Comparison of ENCODE assay signal across 8 cellular contexts in the genomic region with DNA sequence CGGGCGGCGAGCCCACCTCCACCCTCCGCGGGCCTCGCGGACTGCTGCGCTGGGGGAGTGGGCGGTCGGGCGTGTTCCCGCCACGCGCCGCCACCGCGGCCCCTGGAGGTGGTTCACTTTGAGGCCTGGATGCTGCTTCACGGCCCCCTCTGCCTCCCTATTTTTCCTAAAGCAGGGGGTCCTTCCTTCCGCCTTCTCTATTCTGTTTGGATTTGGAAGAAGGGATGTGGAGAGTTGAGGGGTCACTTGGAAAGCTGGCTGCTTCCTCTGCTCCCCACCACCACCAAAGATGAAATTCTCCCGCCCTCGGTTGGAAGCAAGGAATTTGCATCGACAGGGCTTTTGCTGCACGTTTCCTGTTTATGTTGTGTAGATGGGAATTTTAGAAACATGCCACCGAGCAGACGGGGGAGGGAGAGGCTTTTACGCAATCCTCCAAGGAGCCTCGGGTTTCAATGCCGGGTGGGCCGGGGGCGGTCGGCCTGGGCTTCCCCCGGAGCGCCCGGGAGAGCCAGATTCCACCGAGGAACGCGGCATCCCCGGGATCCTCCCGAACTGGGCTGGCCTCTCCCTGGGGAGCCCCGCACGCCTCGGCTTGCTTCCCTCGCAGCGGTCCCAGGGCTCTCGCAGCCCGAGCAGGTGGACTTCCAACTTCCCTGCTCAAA. TPM values are rescaled to one million over a fixed set of nuclear protein-coding genes. Genes with fewer than 3 reads are reported as not detected.
A peak's percentile ranks its signal among the peaks of the same experiment; 100 is the strongest.
DNase-seq lines count a peak whose midpoint lies in the region; ATAC-seq, FAIRE-seq and TF ChIP-seq lines count a peak whose summit lies in the region.

No MANE protein-coding gene starts in this region.

- in situ Hi-C loops in GM12878 (cut with MboI): loop anchor here (10.0 kb wide), 1 partner anchor 530 kb away; no protein-coding TSS in a partner anchor

- peaks cover 10% of the 10 kb centered on the region; the same call in 1 of the 2 replicates for H3K79me2 ChIP-seq in Loucy (ENCODE audit: insufficient read depth, low read length)
- no peaks in the 10 kb centered on the region for H3K79me2 ChIP-seq in GM12878 (ENCODE audit: control insufficient read depth, insufficient read depth, low read length)

- ATAC-seq in GM12878 (no peak), sciatic nerve (peak; percentile 73), GM19023 (IDR thresholded peaks at IDR 0.05; ENCODE audit: unreplicated experiment) (no peak)
- no peak for ATAC-seq in activated CD4-positive, CD25-positive, alpha-beta regulatory T cell treated with anti-CD3 and anti-CD28 coated beads, Interleukin-2, amount 50 U/mL, for 24 hours

- 0 out of 2 replicates have a peak, but pooled peaks cover 3% of the 10 kb centered on the region for H3F3A ChIP-seq in Loucy (ENCODE audit: low read depth)

- no peak overlapping the region for H3K27ac ChIP-seq in GM12878 (ENCODE audit: control insufficient read depth, insufficient read depth)

- intact Hi-C loops in GM12878 (cut with micrococcal nuclease; ENCODE audit: unreplicated experiment) (no loop called here), sciatic nerve (cut with DNase I) (no loop called here)

- TF ChIP-seq POLR2A in GM12878 (IDR thresholded peaks at IDR 0.05; ENCODE audit: low read depth, low read length): no peak

- no peak for TF ChIP-seq RAD21 in GM12878 (IDR thresholded peaks at IDR 0.05; ENCODE audit: insufficient read depth, low read depth, low read length)

- WGBS in GM12878 (ENCODE audit: insufficient coverage, insufficient replicate concordance, low lambda C conversion rate, missing lambda C conversion rate): 5% methylated on average over 39 of the region's 46 CpGs

- peaks cover 37% of the 10 kb centered on the region for H3K27me3 ChIP-seq in Loucy (ENCODE audit: insufficient read depth, low read length, poor library complexity, severe bottlenecking)
- peaks cover 8 to 27% of the 10 kb centered on the region in 2 experiments for H3K27me3 ChIP-seq in GM12878 (replicated peaks in 1 of 2; ENCODE audit: control insufficient read depth in 2 of 2, insufficient read depth in 2 of 2, low read length in 1 of 2)

- TF ChIP-seq EP300 in GM12878 (IDR thresholded peaks at IDR 0.05; ENCODE audit: borderline replicate concordance in 1 of 2, control insufficient read depth in 1 of 2, low read depth in 2 of 2, low read length in 2 of 2): no peak

- H3K9ac ChIP-seq in Loucy (ENCODE audit: low read depth, low read length, poor library complexity, severe bottlenecking) (peak overlapping the region; percentile 73), GM12878 (ENCODE audit: control insufficient read depth, insufficient read depth, low read length) (no peak overlapping the region)

- POLR2A ChIA-PET in GM12878 (lab: Charles Lee): no interaction called here

- peak overlapping the region; percentile 84 for H3K4me3 ChIP-seq in Loucy (ENCODE audit: low read length, poor library complexity, severe bottlenecking)
- peak overlapping the region; percentile 73 for H3K4me3 ChIP-seq in GM12878
- peak overlapping the region; percentile 75 for H3K4me3 ChIP-seq in iPS-11a (ENCODE audit: low read depth, low read length)

- no peak for FAIRE-seq in GM12878 (lab: Jason Lieb, UNC)

- no peaks in the 10 kb centered on the region for H3K9me2 ChIP-seq in Loucy (replicated peaks; ENCODE audit: low read depth, low read length)

- H2AFZ ChIP-seq in Loucy (ENCODE audit: low read length): peak overlapping the region; percentile 99
- H2AFZ ChIP-seq in GM12878 (ENCODE audit: control insufficient read depth, low read depth, low read length): no peak overlapping the region

- H3K36me3 ChIP-seq in Loucy (ENCODE audit: insufficient read depth, low read length) (no peaks in the 10 kb centered on the region), GM12878 (ENCODE audit: control insufficient read depth in 2 of 2, insufficient read depth in 2 of 2, low read length in 1 of 2) (no peaks in the 10 kb centered on the region)

- no TSS peak for BruUV-seq in GM12878 (replicated peaks; lab: Mats Ljungman, UMichigan)

- H3K9me3 ChIP-seq in Loucy (ENCODE audit: insufficient read depth, low read depth, low read length): no peaks in the 10 kb centered on the region
- no peaks in the 10 kb centered on the region for H3K9me3 ChIP-seq in GM12878 (replicated peaks; ENCODE audit: control insufficient read depth, insufficient read depth, low read length)

- SMC1A ChIA-PET in GM12878 (lab: Charles Lee; ENCODE audit: uncharacterized antibody, unreplicated experiment): no interaction called here

- H4K20me1 ChIP-seq in Loucy (ENCODE audit: insufficient read depth, low read length, poor library complexity, severe bottlenecking) (no peaks in the 10 kb centered on the region), GM12878 (ENCODE audit: control insufficient read depth, insufficient read depth) (no peaks in the 10 kb centered on the region)

- DNase-seq in Daoy (ENCODE audit: low read depth): peak; percentile 25
- DNase-seq in GM12878 (ENCODE audit: low read depth, low spot score): no peak
- peak; percentile 78 for DNase-seq in sciatic nerve (ENCODE audit: low spot score)
- DNase-seq in stimulated activated CD4-positive, alpha-beta T cell treated with anti-CD3 and anti-CD28 coated beads, Interleukin-2, amount 100 ng/mL, for 48 hours: no peak

- RAD21 ChIA-PET in GM12878 (lab: Charles Lee; ENCODE audit: unreplicated experiment): no interaction called here

- TF ChIP-seq CTCF in Loucy (conservative IDR thresholded peaks at IDR 0.05; ENCODE audit: low read length) (no peak), GM12878 (IDR thresholded peaks at IDR 0.05 in 2 of 3, conservative IDR thresholded peaks at IDR 0.05 in 1 of 3; ENCODE audit: control insufficient read depth in 2 of 3, extremely low read depth in 1 of 3, insufficient read depth in 1 of 3, low read depth in 3 of 3, low read length in 3 of 3) (no peak)

- H3K4me2 ChIP-seq in Loucy (ENCODE audit: low read depth, low read length, poor library complexity, severe bottlenecking): peak overlapping the region; percentile 87
- H3K4me2 ChIP-seq in GM12878 (ENCODE audit: control insufficient read depth, insufficient read depth): peak overlapping the region; percentile 64

- peaks cover 41% of the 10 kb centered on the region for H3K4me1 ChIP-seq in Loucy (ENCODE audit: insufficient read depth, low read length, poor library complexity, severe bottlenecking)
- peaks cover 18% of the 10 kb centered on the region for H3K4me1 ChIP-seq in GM12878 (ENCODE audit: control insufficient read depth, insufficient read depth, low read length)

- CTCF ChIA-PET in GM12878 (lab: Yijun Ruan, JAX): interaction anchor here (1.3 to 1.7 kb wide), 3 partner anchors 10 to 321 kb away, joined by 5 to 6 read pairs (median 5); partner anchors contain the start of gene ADM

TF ChIP-seq in GM12878, 131 proteins besides CTCF, POLR2A, EP300 and RAD21 (continues in another document):
- TF ChIP-seq MTA3 (IDR thresholded peaks at IDR 0.05; ENCODE audit: borderline replicate concordance, low read length) (no peak), ZNF622 (IDR thresholded peaks at IDR 0.05) (no peak), CREM (IDR thresholded peaks at IDR 0.05; ENCODE audit: low read depth) (no peak), EZH2 (IDR thresholded peaks at IDR 0.05; ENCODE audit: borderline replicate concordance, control insufficient read depth, low read depth, low read length) (no peak)

RNA-seq across cellular contexts. Expression of gene SBF2, which starts 0.4 kb away (rescaled TPM):
- total RNA-seq in Daoy (2014; rRNA removed; shearing (Covaris generic)): 19.4 and 23.4 TPM in 2 replicates
- 21.9 and 24.8 TPM in 2 replicates for total RNA-seq in GM12878 (2013; cell fraction: nucleolus; rRNA removed)
- total RNA-seq in GM12878 (2014; rRNA removed) (0.65 and 1.6 TPM in 2 replicates), GM12878 (2014; rRNA removed; fragmentation: Illumina TruSeq; extraction: Trizol) (0.92 and 1.1 TPM in 2 replicates), GM12878 (2021) (0.62 and 0.96 TPM in 2 replicates), sciatic nerve (141 TPM)
- 1.8 TPM for polyA plus RNA-seq in GM12878 (2011; ENCODE audit: low read depth)
- polyA plus RNA-seq in GM12878 (2011; rRNA removed) (1.7 and 2.3 TPM in 2 replicates), GM12878 (2014; fragmentation: Illumina TruSeq; extraction: Trizol) (0.35 and 1.3 TPM in 2 replicates), GM12878 (2014; fragmentation: Nextera tagmentation; extraction: Ambion mirVana) (under 1 TPM; 0.24 to 0.26 TPM), GM12878 (2014; rRNA removed) (0.38 and 1.1 TPM in 2 replicates), GM12878 (2016; fragmentation: Nextera tagmentation; extraction: Ambion mirVana) (1 to 10 TPM; 2.1 to 2.2 TPM)
- polyA plus RNA-seq in GM12878 (2011; cell fraction: cytosol; rRNA removed): 0.88 and 1.1 TPM in 2 replicates
- 2.2 and 2.4 TPM in 2 replicates for polyA plus RNA-seq in GM12878 (2011; cell fraction: nucleus; rRNA removed)
- polyA plus RNA-seq in GM12878 (2012): 1.3 and 2.3 TPM in 2 replicates
- 5.1 and 5.2 TPM in 2 replicates for polyA minus RNA-seq in GM12878 (2011; rRNA and poly(A)+ RNA removed)
- polyA minus RNA-seq in GM12878 (2011; cell fraction: cytosol; rRNA and poly(A)+ RNA removed): 2.0 and 3.2 TPM in 2 replicates
- 3.7 and 5.0 TPM in 2 replicates for polyA minus RNA-seq in GM12878 (2011; cell fraction: nucleus; rRNA and poly(A)+ RNA removed)

RNA-seq across cellular contexts. Expression of gene ADM, which starts 10.5 kb away (rescaled TPM):
- total RNA-seq in Daoy (2014; rRNA removed; shearing (Covaris generic)): 16.3 and 26.2 TPM in 2 replicates
- 9.9 and 12.6 TPM in 2 replicates for total RNA-seq in GM12878 (2013; cell fraction: nucleolus; rRNA removed)
- total RNA-seq in GM12878 (2014; rRNA removed) (not detected in 2 replicates), GM12878 (2014; rRNA removed; fragmentation: Illumina TruSeq; extraction: Trizol) (not detected in 2 replicates), GM12878 (2021) (0.21 TPM in 1 of 2 replicates, not detected in the other), sciatic nerve (92.4 TPM)
- polyA plus RNA-seq in GM12878 (2011; ENCODE audit: low read depth): 1.3 TPM
- polyA plus RNA-seq in GM12878 (2011; rRNA removed) (2.7 and 4.2 TPM in 2 replicates), GM12878 (2014; fragmentation: Illumina TruSeq; extraction: Trizol) (not detected in 2 replicates), GM12878 (2014; fragmentation: Nextera tagmentation; extraction: Ambion mirVana) (not detected), GM12878 (2014; rRNA removed) (not detected in 2 replicates), GM12878 (2016; fragmentation: Nextera tagmentation; extraction: Ambion mirVana) (under 1 TPM in 1 of 2 experiments, not detected in 1; 0.11 TPM)
- polyA plus RNA-seq in GM12878 (2011; cell fraction: cytosol; rRNA removed): 5.5 and 8.1 TPM in 2 replicates
- 3.5 and 8.1 TPM in 2 replicates for polyA plus RNA-seq in GM12878 (2011; cell fraction: nucleus; rRNA removed)
- polyA plus RNA-seq in GM12878 (2012): 1.3 and 3.2 TPM in 2 replicates
- polyA minus RNA-seq in GM12878 (2011; rRNA and poly(A)+ RNA removed): 1.3 and 11.4 TPM in 2 replicates
- polyA minus RNA-seq in GM12878 (2011; cell fraction: cytosol; rRNA and poly(A)+ RNA removed): 2.0 and 3.3 TPM in 2 replicates
- polyA minus RNA-seq in GM12878 (2011; cell fraction: nucleus; rRNA and poly(A)+ RNA removed): 3.3 and 5.6 TPM in 2 replicates

Comparison
In these comparisons a context has a peak if more than half of its experiments do, and no peak if none do; other contexts are left out.
1. DNase-seq: peak in Daoy (single experiment) and sciatic nerve (single experiment); none in GM12878 (single experiment) and stimulated activated CD4-positive, alpha-beta T cell treated with anti-CD3 and anti-CD28 coated beads, Interleukin-2, amount 100 ng/mL, for 48 hours (0 of 2).
2. Peak in every context shown above with its lines, with median percentiles within 50 percentile points of each other: H3K4me3 ChIP-seq.